Comparison of ENCODE assay signal across 1 cellular context in genomic region chr16:1823821-1824220, GRCh38.
TF ChIP-seq lines count a peak whose summit lies in the region.

No MANE protein-coding gene starts in this region.

TF ChIP-seq in K562, 482 proteins besides CTCF, POLR2A, EP300 and RAD21:
- TF ChIP-seq SLC30A9 (CRISPR knock-in tag; IDR thresholded peaks at IDR 0.05) (no peak), HDAC2 (IDR thresholded peaks at IDR 0.05) (no peak), SMC3 (conservative IDR thresholded peaks at IDR 0.05; ENCODE audit: insufficient read depth, low read depth, low read length) (0 out of 2 replicates have a peak, but pooled peaks have one; percentile 21), ZNF431 (CRISPR knock-in tag; IDR thresholded peaks at IDR 0.05) (no peak)
TF ChIP-seq in K562: peak in this region for 1.
